22 cellular contexts compared by ENCODE assay signal in the genomic region with DNA sequence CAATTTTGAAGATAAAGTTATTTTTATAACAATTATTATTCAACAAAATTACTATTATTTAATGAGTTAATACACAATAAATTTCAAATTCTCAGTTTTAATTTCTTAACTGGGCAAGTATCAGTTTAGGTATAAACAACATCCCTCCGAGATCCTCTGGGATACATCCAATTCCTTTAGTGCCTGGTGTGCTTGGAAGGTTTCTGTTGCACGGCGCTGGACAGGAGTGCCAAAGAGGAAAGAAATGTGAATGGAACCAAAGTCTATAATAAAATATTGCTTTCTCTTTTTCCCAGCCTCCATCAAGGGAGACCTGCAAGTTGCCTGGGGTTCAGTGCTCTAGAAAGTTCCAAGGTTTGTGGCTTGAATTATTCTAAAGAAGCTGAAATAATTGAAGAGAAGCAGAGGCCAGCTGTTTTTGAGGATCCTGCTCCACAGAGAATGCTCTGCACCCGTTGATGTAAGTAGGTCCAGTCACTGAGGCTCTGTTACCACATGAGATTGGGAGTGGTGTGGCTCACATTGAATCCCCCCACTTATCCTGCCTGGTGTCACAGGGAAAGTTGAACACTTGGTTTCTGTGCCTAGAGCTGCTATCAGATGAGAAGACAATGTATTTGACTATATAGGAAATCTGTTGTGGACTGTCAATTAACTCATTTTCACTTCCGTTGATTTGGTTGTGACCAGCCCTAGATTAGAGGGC. TPM values are rescaled to one million over a fixed set of nuclear protein-coding genes. Genes with fewer than 3 reads are reported as not detected.
DNase-seq lines count a peak whose midpoint lies in the region; ATAC-seq and TF ChIP-seq lines count a peak whose summit lies in the region.
"Had no signal": no experiment of that assay in that cellular context is flagged by ENCODE, and none has a peak within 500 bp of the region (broad histone marks: within the 10 kb centered on the region; RNA-seq: fewer than 3 reads in every experiment).

No MANE protein-coding gene starts in this region.

- intact Hi-C loops in Right ventricle myocardium superior (cut with DNase I) (no loop called here), heart left ventricle (cut with DNase I) (no loop called here), esophagus muscularis mucosa (cut with DNase I) (no loop called here)

- H3K9me3 ChIP-seq in heart left ventricle, result no peaks in the 10 kb centered on the region
- no peaks in the 10 kb centered on the region for H3K9me3 ChIP-seq in esophagus muscularis mucosa
- H3K9me3 ChIP-seq: Peyer's patch had no signal

- TF ChIP-seq POLR2A in heart left ventricle (IDR thresholded peaks at IDR 0.05) (no peak), esophagus muscularis mucosa (IDR thresholded peaks at IDR 0.05; ENCODE audit: low read depth) (no peak)

- ATAC-seq in Right ventricle myocardium superior (ENCODE audit: poor library complexity), result peak; percentile 52
- ATAC-seq in heart left ventricle, result no peak
- no peak for ATAC-seq in HG03460 (IDR thresholded peaks at IDR 0.05; ENCODE audit: unreplicated experiment)
- ATAC-seq in GM18498 (IDR thresholded peaks at IDR 0.05; ENCODE audit: unreplicated experiment), result no peak
- no peak for ATAC-seq in activated naive CD4-positive, alpha-beta T cell treated with anti-CD3 and anti-CD28 coated beads, Interleukin-2, amount 50 U/mL, for 72 hours
- ATAC-seq in GM18867 (IDR thresholded peaks at IDR 0.05; ENCODE audit: unreplicated experiment), result no peak
- ATAC-seq: GM23338, HCT116, K562 had no signal

- H3K27me3 ChIP-seq in heart left ventricle (no peaks in the 10 kb centered on the region), esophagus muscularis mucosa (no peaks in the 10 kb centered on the region), rectal smooth muscle tissue (ENCODE audit: control insufficient read depth, insufficient read depth, low read length) (no peaks in the 10 kb centered on the region)
- H3K27me3 ChIP-seq: Peyer's patch had no signal

- DNase-seq in Right ventricle myocardium superior, result no peak
- no peak for DNase-seq in heart left ventricle
- DNase-seq in esophagus muscularis mucosa (ENCODE audit: extremely low spot score), result peak; percentile 90
- DNase-seq in activated naive CD4-positive, alpha-beta T cell treated with anti-CD3 and anti-CD28 coated beads, Interleukin-2, amount 50 U/mL, for 72 hours (ENCODE audit: low spot score in 2 of 2), result no peak
- DNase-seq: CD4-positive, CD25-positive, alpha-beta regulatory T cell; COR-L47; DMS 273 treated with DMSO at 0.1 percent for 48 hours; NCI-H1105; NCI-H1930; NCI-H2171 treated with DMSO at 0.1 percent for 48 hours; NCI-H446; NK-92 treated with Interleukin-12 subunit alpha and Interleukin-12 subunit beta, amount 100 ng/mL, for 24 hours; Peyer's patch had no signal

- H3K36me3 Mint-ChIP-seq in activated naive CD4-positive, alpha-beta T cell treated with anti-CD3 and anti-CD28 coated beads, Interleukin-2, amount 50 U/mL, for 72 hours, result no peaks in the 10 kb centered on the region

- no peak overlapping the region for H3K9ac ChIP-seq in rectal smooth muscle tissue (ENCODE audit: low read length)

- no peak overlapping the region for H3K27ac Mint-ChIP-seq in activated naive CD4-positive, alpha-beta T cell treated with anti-CD3 and anti-CD28 coated beads, Interleukin-2, amount 50 U/mL, for 72 hours
- H3K27ac Mint-ChIP-seq: B cell; CD4-positive, CD25-positive, alpha-beta regulatory T cell; GM23338 had no signal

- 66 to 71% (median 68%) methylated on average over 5 of the region's 5 CpGs for WGBS in heart left ventricle, 4 donors
- 59% methylated on average over 5 of the region's 5 CpGs for WGBS in esophagus muscularis mucosa

- H3K36me3 ChIP-seq in heart left ventricle (peaks cover 0 to 23% (median 0%) of the 10 kb centered on the region in 9 donors), esophagus muscularis mucosa (peaks cover 0 to 10% (median 4%) of the 10 kb centered on the region in 4 donors), rectal smooth muscle tissue (ENCODE audit: control insufficient read depth, insufficient read depth, low read length) (no peaks in the 10 kb centered on the region)
- H3K36me3 ChIP-seq: Peyer's patch had no signal

- H3K9me3 Mint-ChIP-seq in activated naive CD4-positive, alpha-beta T cell treated with anti-CD3 and anti-CD28 coated beads, Interleukin-2, amount 50 U/mL, for 72 hours, result no peaks in the 10 kb centered on the region
- H3K9me3 Mint-ChIP-seq: GM23338 had no signal

- TF ChIP-seq CTCF in heart left ventricle (IDR thresholded peaks at IDR 0.05), result no peak
- no peak for TF ChIP-seq CTCF in esophagus muscularis mucosa (IDR thresholded peaks at IDR 0.05)

- H3K4me3 ChIP-seq in heart left ventricle (no peak overlapping the region), esophagus muscularis mucosa (no peak overlapping the region), rectal smooth muscle tissue (ENCODE audit: low read length) (no peak overlapping the region)
- H3K4me3 ChIP-seq: GM23338, K562, Peyer's patch had no signal

- H3K27ac ChIP-seq in heart left ventricle, result peak overlapping the region in 1 of 12 donors; percentile 62
- peak overlapping the region; percentile 40 to 63 (median 45) for H3K27ac ChIP-seq in esophagus muscularis mucosa (replicated peaks in 1 of 4)
- H3K27ac ChIP-seq in rectal smooth muscle tissue (ENCODE audit: low read depth, low read length), result peak overlapping the region; percentile 59
- H3K27ac ChIP-seq: 22Rv1 had no signal

- H3K4me1 ChIP-seq in heart left ventricle (peaks cover 0 to 22% (median 0%) of the 10 kb centered on the region in 12 donors), esophagus muscularis mucosa (peaks cover 11 to 67% (median 49%) of the 10 kb centered on the region in 4 donors), rectal smooth muscle tissue (ENCODE audit: control insufficient read depth, insufficient read depth, low read length) (peaks cover 20% of the 10 kb centered on the region)
- H3K4me1 ChIP-seq: Peyer's patch had no signal

- no peak for TF ChIP-seq EP300 in esophagus muscularis mucosa (IDR thresholded peaks at IDR 0.05)

RNA-seq across cellular contexts. Expression of gene DDR2, which starts 22.8 kb away (rescaled TPM):
- total RNA-seq in Right ventricle myocardium superior (36.6 TPM), heart left ventricle (10 to 100 TPM; 16.4 to 55.3 (median 25.9) TPM), esophagus muscularis mucosa (100 to 1,000 TPM; 143 to 194 (median 175) TPM)
- polyA plus RNA-seq in heart left ventricle, result 1 to 10 TPM; 5.0 to 7.4 TPM
- under 1 TPM; 0.31 to 0.71 TPM for total RNA-seq in activated naive CD4-positive, alpha-beta T cell treated with anti-CD3 and anti-CD28 coated beads, Interleukin-2, amount 50 U/mL, for 72 hours
- polyA plus RNA-seq: CD4-positive, CD25-positive, alpha-beta regulatory T cell had no signal

Comparison
In these comparisons a context has a peak if more than half of its experiments do, and no peak if none do; other contexts are left out.
1. RNA of gene DDR2, which starts 22.8 kb away (total RNA-seq): 143 to 194 TPM in esophagus muscularis mucosa, 36.6 TPM in Right ventricle myocardium superior (single experiment) and 16.4 to 55.3 TPM in heart left ventricle; 0.31 to 0.71 TPM in activated naive CD4-positive, alpha-beta T cell treated with anti-CD3 and anti-CD28 coated beads, Interleukin-2, amount 50 U/mL, for 72 hours; every median in the first group is over 10 times any median in the second.